Comparison of ENCODE assay signal across 8 cellular contexts in the genomic region with DNA sequence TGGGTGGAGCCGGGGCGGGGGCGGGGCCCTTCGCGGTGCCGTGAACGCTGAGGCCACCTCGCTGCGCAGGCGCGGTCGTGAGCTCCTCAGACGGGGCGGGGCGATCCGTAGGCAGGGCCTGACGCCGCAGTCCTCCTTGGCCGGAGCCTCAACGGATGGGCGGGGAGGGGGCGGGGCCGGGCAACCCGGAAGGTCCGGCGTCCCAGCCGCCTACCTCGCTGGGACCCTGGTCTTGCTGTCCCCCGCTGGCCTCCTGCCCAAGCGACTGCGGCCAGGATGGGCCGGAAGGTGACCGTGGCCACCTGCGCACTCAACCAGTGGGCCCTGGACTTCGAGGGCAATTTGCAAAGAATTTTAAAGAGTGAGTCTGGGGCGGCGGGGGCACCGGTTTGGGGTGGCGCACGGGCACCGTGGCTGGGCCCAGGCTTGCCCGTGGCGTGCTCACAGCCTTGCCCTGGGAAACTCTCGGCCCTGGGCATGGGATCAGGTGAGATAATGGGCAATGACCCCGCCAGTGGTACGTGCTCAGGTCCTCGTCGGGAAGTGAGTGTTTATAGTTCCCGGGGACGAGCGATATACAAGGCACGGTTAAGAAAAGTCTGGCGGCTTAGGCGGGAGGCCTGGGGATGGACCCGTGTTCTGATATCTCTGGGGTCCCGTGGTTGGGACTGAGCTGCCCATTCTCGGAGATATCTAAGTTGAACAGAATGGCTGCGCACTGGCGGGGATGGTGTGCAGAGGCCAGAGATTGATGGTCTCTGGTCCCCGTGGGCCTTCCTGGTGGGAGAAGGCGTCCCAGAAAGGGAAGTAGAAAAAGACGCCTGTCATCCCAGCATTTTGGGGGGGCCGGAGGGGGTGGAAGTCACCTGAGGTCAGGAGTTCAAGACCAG. TPM values are rescaled to one million over a fixed set of nuclear protein-coding genes. Genes with fewer than 3 reads are reported as not detected.
DNase-seq lines count a peak whose midpoint lies in the region; ATAC-seq and TF ChIP-seq lines count a peak whose summit lies in the region.

A gene (plus strand): TSS at position 183 of the 890 bp plus-strand sequence. CDS start 94 bp downstream, at position 277.

- peaks cover 11 to 52% of the 10 kb centered on the region in 2 donors for H3K4me1 ChIP-seq in left lung

- H3K27me3 ChIP-seq in left lung, result no peaks in the 10 kb centered on the region

- ATAC-seq in HG03520 (IDR thresholded peaks at IDR 0.05; ENCODE audit: unreplicated experiment) (peak; percentile 39), left lung (peak; percentile 88)

- H3K4me3 ChIP-seq in left lung, result peak within 1 kb of the TSS; percentile 81 to 88

- TF ChIP-seq CTCF in AG09319 (IDR thresholded peaks at IDR 0.05; ENCODE audit: low read depth, low read length), result no peak
- TF ChIP-seq CTCF in left lung (IDR thresholded peaks at IDR 0.05), result no peak

- peaks cover 0 to 34% of the 10 kb centered on the region in 2 donors for H3K36me3 ChIP-seq in left lung

- H3K9me3 ChIP-seq in left lung, result no peaks in the 10 kb centered on the region

- peak; percentile 87 for DNase-seq in AG09319 (ENCODE audit: extremely low read depth, low read depth)
- DNase-seq in GM19238 (ENCODE audit: insufficient read length, low spot score), result peak; percentile 95
- DNase-seq in NCI-H748 (lab: John Stamatoyannopoulos, UW; ENCODE audit: unreplicated experiment), result peak; percentile 95
- peak; percentile 94 for DNase-seq in activated CD4-positive, alpha-beta T cell treated with anti-CD3 and anti-CD28 coated beads, Interleukin-2, amount 50 U/mL, for 1 hour
- DNase-seq in dedifferentiated amniotic fluid mesenchymal stem cell (ENCODE audit: extremely low spot score), result peak; percentile 95
- DNase-seq in left lung, result peak; percentile 98 to 100
- DNase-seq in stimulated activated CD4-positive, alpha-beta T cell treated with anti-CD3 and anti-CD28 coated beads, Interleukin-2, amount 100 ng/mL, for 4 hours (ENCODE audit: low read depth), result peak; percentile 89

- intact Hi-C loops in left lung (cut with DNase I), result no loop called here

- peak within 1 kb of the TSS; percentile 82 to 89 for H3K27ac ChIP-seq in left lung

RNA-seq across cellular contexts. Expression of the gene that starts here (rescaled TPM):
- 10 to 100 TPM; 71.4 to 78.9 TPM for total RNA-seq in left lung

Comparison
In these comparisons a context has a peak if more than half of its experiments do, and no peak if none do; other contexts are left out.
1. Peak in every context shown above with its lines: DNase-seq, ATAC-seq, H3K4me3 ChIP-seq and H3K27ac ChIP-seq.